Comparison of ENCODE assay signal across 14 cellular contexts in the genomic region with DNA sequence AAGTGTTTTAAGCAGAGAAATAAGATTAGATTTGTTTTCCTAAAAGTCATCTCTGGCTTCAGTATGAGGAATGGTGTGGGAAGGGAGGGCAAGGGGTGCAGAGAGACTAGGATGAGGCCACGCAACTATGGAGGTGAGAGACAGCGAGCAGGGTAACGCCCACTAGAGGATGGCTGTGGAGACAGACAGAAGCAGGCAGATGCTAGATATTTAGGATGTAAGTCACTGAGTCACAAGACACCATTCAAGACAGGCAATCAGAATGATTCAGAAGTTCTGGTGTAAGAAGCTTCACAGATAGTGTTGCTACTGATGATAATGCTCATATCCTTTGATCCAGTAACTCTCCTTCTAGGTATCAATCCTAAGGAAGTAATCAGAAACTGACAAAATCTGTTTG. TPM values are rescaled to one million over a fixed set of nuclear protein-coding genes. Genes with fewer than 3 reads are reported as not detected.
DNase-seq lines count a peak whose midpoint lies in the region; ATAC-seq and TF ChIP-seq lines count a peak whose summit lies in the region.
"Had no signal": no experiment of that assay in that cellular context is flagged by ENCODE, and none has a peak within 500 bp of the region (broad histone marks: within the 10 kb centered on the region; RNA-seq: fewer than 3 reads in every experiment).

No MANE protein-coding gene starts in this region.

- ATAC-seq in HG02678 (IDR thresholded peaks at IDR 0.05; ENCODE audit: unreplicated experiment) (peak; percentile 14), naive B cell (ENCODE audit: low read depth in 2 of 2) (no peak), upper lobe of left lung (ENCODE audit: low FRiP score in 2 of 2) (no peak), GM21786 (IDR thresholded peaks at IDR 0.05; ENCODE audit: unreplicated experiment) (no peak)

- H3K27ac ChIP-seq in brain microvascular endothelial cell (no peak overlapping the region), upper lobe of left lung (peak overlapping the region in 1 of 4 donors; percentile 53)
- H3K27ac ChIP-seq: thoracic aorta had no signal

- H3K27me3 ChIP-seq in brain microvascular endothelial cell (replicated peaks) (no peaks in the 10 kb centered on the region), upper lobe of left lung (no peaks in the 10 kb centered on the region)

- 77 to 91% methylated on average over 3 of the region's 3 CpGs for WGBS in upper lobe of left lung, 2 donors

- no peak for TF ChIP-seq POLR2A in upper lobe of left lung (IDR thresholded peaks at IDR 0.05)

- H3K4me1 Mint-ChIP-seq in naive B cell = peaks cover 14 to 19% (median 15%) of the 10 kb centered on the region in 3 donors
- no peaks in the 10 kb centered on the region for H3K4me1 Mint-ChIP-seq in type B pancreatic cell (ENCODE audit: unreplicated experiment)
- H3K4me1 Mint-ChIP-seq: activated CD4-positive, alpha-beta T cell treated with anti-CD3 and anti-CD28 coated beads, Interleukin-2, amount 10 ng/mL, durations not matched to agents 7 days and 5 days had no signal

- H3K4me1 ChIP-seq in upper lobe of left lung = no peaks in the 10 kb centered on the region

- peak; percentile 63 for DNase-seq in brain microvascular endothelial cell
- no peak for DNase-seq in naive B cell
- no peak for DNase-seq in upper lobe of left lung
- DNase-seq in type B pancreatic cell (ENCODE audit: extremely low spot score, unreplicated experiment) = no peak
- no peak for DNase-seq in NCI-H2196 treated with DMSO at 0.1 percent for 48 hours (lab: John Stamatoyannopoulos, UW; ENCODE audit: unreplicated experiment)
- DNase-seq: activated CD4-positive, alpha-beta T cell treated with anti-CD3 and anti-CD28 coated beads, Interleukin-2, amount 10 ng/mL, durations not matched to agents 7 days and 5 days; activated naive CD8-positive, alpha-beta T cell treated with anti-CD3 and anti-CD28 coated beads, Interleukin-2, amount 10 ng/mL, durations not matched to agents 7 days and 5 days; effector CD8-positive, alpha-beta T cell; SHP77; stimulated activated CD4-positive, alpha-beta T cell treated with anti-CD3 and anti-CD28 coated beads, Interleukin-4, amount 100 ng/mL, for 1 hour had no signal

- H3K9me3 Mint-ChIP-seq in naive B cell = no peaks in the 10 kb centered on the region
- no peaks in the 10 kb centered on the region for H3K9me3 Mint-ChIP-seq in type B pancreatic cell
- H3K9me3 Mint-ChIP-seq: activated CD4-positive, alpha-beta T cell treated with anti-CD3 and anti-CD28 coated beads, Interleukin-2, amount 10 ng/mL, durations not matched to agents 7 days and 5 days; activated naive CD8-positive, alpha-beta T cell treated with anti-CD3 and anti-CD28 coated beads, Interleukin-2, amount 10 ng/mL, durations not matched to agents 7 days and 5 days had no signal

- no peak for TF ChIP-seq EP300 in upper lobe of left lung (IDR thresholded peaks at IDR 0.05)

- H3K27ac Mint-ChIP-seq in naive B cell = peak overlapping the region in 5 of 6 donors; percentile 39 to 88 (median 71)
- no peak overlapping the region for H3K27ac Mint-ChIP-seq in type B pancreatic cell
- H3K27ac Mint-ChIP-seq: activated CD4-positive, alpha-beta T cell treated with anti-CD3 and anti-CD28 coated beads, Interleukin-2, amount 10 ng/mL, durations not matched to agents 7 days and 5 days; activated naive CD8-positive, alpha-beta T cell treated with anti-CD3 and anti-CD28 coated beads, Interleukin-2, amount 10 ng/mL, durations not matched to agents 7 days and 5 days had no signal

- in situ Hi-C loops in brain microvascular endothelial cell (cut with HindIII; ENCODE audit: low pct_ligation_motif_present, low sequenced_read_pairs) = no loop called here

- H3K4me3 Mint-ChIP-seq in naive B cell (no peak overlapping the region), type B pancreatic cell (no peak overlapping the region)
- H3K4me3 Mint-ChIP-seq: activated CD4-positive, alpha-beta T cell treated with anti-CD3 and anti-CD28 coated beads, Interleukin-2, amount 10 ng/mL, durations not matched to agents 7 days and 5 days; activated naive CD8-positive, alpha-beta T cell treated with anti-CD3 and anti-CD28 coated beads, Interleukin-2, amount 10 ng/mL, durations not matched to agents 7 days and 5 days had no signal

- H3K27me3 Mint-ChIP-seq in naive B cell (no peaks in the 10 kb centered on the region), type B pancreatic cell (no peaks in the 10 kb centered on the region)
- H3K27me3 Mint-ChIP-seq: activated CD4-positive, alpha-beta T cell treated with anti-CD3 and anti-CD28 coated beads, Interleukin-2, amount 10 ng/mL, durations not matched to agents 7 days and 5 days; activated naive CD8-positive, alpha-beta T cell treated with anti-CD3 and anti-CD28 coated beads, Interleukin-2, amount 10 ng/mL, durations not matched to agents 7 days and 5 days had no signal

- TF ChIP-seq CTCF in GM12874 (IDR thresholded peaks at IDR 0.05; ENCODE audit: insufficient read depth, low read depth, low read length) (0 out of 2 replicates have a peak, but pooled peaks have one; percentile 10), brain microvascular endothelial cell (IDR thresholded peaks at IDR 0.05; ENCODE audit: low read depth, low read length, missing control alignments) (peak; percentile 34), upper lobe of left lung (IDR thresholded peaks at IDR 0.05) (no peak), type B pancreatic cell (conservative IDR thresholded peaks at IDR 0.05) (no peak)

- H3K36me3 Mint-ChIP-seq in naive B cell (peaks cover 8 to 11% of the 10 kb centered on the region in 2 donors), type B pancreatic cell (peaks cover 10% of the 10 kb centered on the region)

- H3K9me3 ChIP-seq in upper lobe of left lung = no peaks in the 10 kb centered on the region
- H3K9me3 ChIP-seq: thoracic aorta had no signal

- no peaks in the 10 kb centered on the region for H3K36me3 ChIP-seq in brain microvascular endothelial cell (replicated peaks)
- peaks cover 0 to 12% (median 0%) of the 10 kb centered on the region in 4 donors for H3K36me3 ChIP-seq in upper lobe of left lung
- H3K36me3 ChIP-seq: thoracic aorta had no signal

- H3K4me3 ChIP-seq in brain microvascular endothelial cell (ENCODE audit: low read depth, low read length) = no peak overlapping the region
- H3K4me3 ChIP-seq in upper lobe of left lung = no peak overlapping the region
- H3K4me3 ChIP-seq: thoracic aorta had no signal

RNA-seq across cellular contexts. Expression of a gene that starts 19.1 kb away (rescaled TPM):
- polyA plus RNA-seq in naive B cell (ENCODE audit: low read depth in 6 of 6) = 10 to 100 TPM in 4 of 6 donors, 1 to 10 TPM in 2; 8.6 to 14.7 (median 10.7) TPM
- total RNA-seq in upper lobe of left lung (10 to 100 TPM in 5 of 6 donors, 1 to 10 TPM in 1; 6.8 to 36.4 (median 13.9) TPM), type B pancreatic cell (ENCODE audit: low replicate concordance) (5.8 and 9.1 TPM in 2 replicates)

RNA-seq across cellular contexts. Expression of a gene that starts 20.3 kb away (rescaled TPM):
- 1 to 10 TPM; 3.0 to 5.4 (median 4.3) TPM for polyA plus RNA-seq in naive B cell (ENCODE audit: low read depth in 6 of 6)
- total RNA-seq in upper lobe of left lung = 10 to 100 TPM; 13.9 to 22.8 (median 20.7) TPM
- total RNA-seq in type B pancreatic cell (ENCODE audit: low replicate concordance) = 19.4 and 24.7 TPM in 2 replicates

Comparison
In these comparisons a context has a peak if more than half of its experiments do, and no peak if none do; other contexts are left out.
1. CTCF ChIP-seq: peak in GM12874 (single experiment) and brain microvascular endothelial cell (single experiment); none in upper lobe of left lung (0 of 6) and type B pancreatic cell (single experiment).